In genomic region chr20:25223765-25224720, GRCh38 we compare ENCODE assay signal across 1 cellular context.
TF ChIP-seq lines count a peak whose summit lies in the region.

No MANE protein-coding gene starts in this region.

TF ChIP-seq in HepG2, 621 proteins besides CTCF, POLR2A, EP300 and RAD21 (continued from another document):
- TF ChIP-seq ZBTB10 (CRISPR knock-in tag; IDR thresholded peaks at IDR 0.05; ENCODE audit: borderline replicate concordance) = no peak
- peak; percentile 22; the same call in 1 of the 2 replicates for TF ChIP-seq GABPB1 (CRISPR knock-in tag; IDR thresholded peaks at IDR 0.05)
- no peak for TF ChIP-seq BCL6 (CRISPR knock-in tag; IDR thresholded peaks at IDR 0.05)
- peak; percentile 95 for TF ChIP-seq AGO2 (optimal IDR thresholded peaks at IDR 0.05; ENCODE audit: low read depth, low read length)
- TF ChIP-seq ZNF770 (CRISPR knock-in tag; IDR thresholded peaks at IDR 0.05) = no peak
- TF ChIP-seq CENPT (CRISPR knock-in tag; IDR thresholded peaks at IDR 0.05; ENCODE audit: low read depth) = no peak
- TF ChIP-seq SIX1 (CRISPR knock-in tag; IDR thresholded peaks at IDR 0.05; ENCODE audit: borderline replicate concordance) = no peak
- TF ChIP-seq ARID4A (CRISPR knock-in tag; IDR thresholded peaks at IDR 0.05; ENCODE audit: borderline replicate concordance) = no peak
- no peak for TF ChIP-seq CENPX (CRISPR knock-in tag; IDR thresholded peaks at IDR 0.05)
- TF ChIP-seq NCOA5 (CRISPR knock-in tag; IDR thresholded peaks at IDR 0.05) = no peak
- 0 out of 2 replicates have a peak, but pooled peaks have one; percentile 4 for TF ChIP-seq POLR2AphosphoS5 (IDR thresholded peaks at IDR 0.05; ENCODE audit: low read depth, low read length)
- TF ChIP-seq PCBP2 (optimal IDR thresholded peaks at IDR 0.05; ENCODE audit: low read depth, low read length, poor library complexity, severe bottlenecking) = no peak
- no peak for TF ChIP-seq ASH2L (IDR thresholded peaks at IDR 0.05; ENCODE audit: insufficient read length, low read depth, low read length)
